11 cellular contexts compared by ENCODE assay signal in the genomic region with DNA sequence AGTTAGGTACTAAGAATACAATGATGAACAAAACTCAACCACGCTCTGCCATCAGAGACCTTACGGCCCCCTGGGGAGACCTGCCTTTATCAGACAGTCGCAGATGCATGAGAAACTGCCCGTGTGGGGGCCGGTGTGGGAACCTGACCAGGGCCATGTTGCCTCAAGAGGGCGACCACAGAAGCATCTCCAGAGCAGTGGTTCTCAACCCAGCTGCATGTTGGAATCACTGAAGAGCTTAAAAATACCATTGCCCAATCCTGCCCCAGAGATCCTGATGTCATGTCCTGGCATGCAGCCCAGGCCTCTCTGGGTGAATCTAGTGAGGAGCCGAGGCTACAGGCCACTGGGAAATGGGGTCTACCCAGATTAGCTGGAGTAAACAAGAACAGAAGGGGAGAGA.
DNase-seq lines count a peak whose midpoint lies in the region; ATAC-seq and TF ChIP-seq lines count a peak whose summit lies in the region.
"Had no signal": no experiment of that assay in that cellular context is flagged by ENCODE, and none has a peak within 500 bp of the region (broad histone marks: within the 10 kb centered on the region; RNA-seq: fewer than 3 reads in every experiment).

No MANE protein-coding gene starts in this region.

- POLR2A ChIA-PET in HEK293T (lab: Yijun Ruan, JAX), result no interaction called here

- peaks cover 48 to 68% of the 10 kb centered on the region in 2 donors for H3K4me1 Mint-ChIP-seq in natural killer cell treated with Interleukin-12 subunit alpha and Interleukin-12 subunit beta and Interleukin-15 and Interleukin-18, amount 100 ng/mL, for 72 hours (ENCODE audit: low read depth in 2 of 2)
- peaks cover 8% of the 10 kb centered on the region for H3K4me1 Mint-ChIP-seq in activated T-cell treated with anti-CD3 and anti-CD28 coated beads, Interleukin-2, amount 50 U/mL, for 72 hours (ENCODE audit: low read depth)

- in situ Hi-C loops in KBM-7 (cut with MboI; ENCODE audit: low pct_unique_long_range_greater_than_20kb, low sequenced_read_pairs), result no loop called here

- no peak overlapping the region for H3K4me3 Mint-ChIP-seq in natural killer cell treated with Interleukin-12 subunit alpha and Interleukin-12 subunit beta and Interleukin-15 and Interleukin-18, amount 100 ng/mL, for 72 hours
- no peak overlapping the region for H3K4me3 Mint-ChIP-seq in activated T-cell treated with anti-CD3 and anti-CD28 coated beads, Interleukin-2, amount 50 U/mL, for 72 hours

- CTCF ChIA-PET in HEK293T (lab: Yijun Ruan, JAX), result no interaction called here

- no peaks in the 10 kb centered on the region for H3K27me3 Mint-ChIP-seq in natural killer cell treated with Interleukin-12 subunit alpha and Interleukin-12 subunit beta and Interleukin-15 and Interleukin-18, amount 100 ng/mL, for 72 hours
- H3K27me3 Mint-ChIP-seq in activated T-cell treated with anti-CD3 and anti-CD28 coated beads, Interleukin-2, amount 50 U/mL, for 72 hours (ENCODE audit: low read depth), result no peaks in the 10 kb centered on the region

- no peaks in the 10 kb centered on the region for H3K36me3 Mint-ChIP-seq in natural killer cell treated with Interleukin-12 subunit alpha and Interleukin-12 subunit beta and Interleukin-15 and Interleukin-18, amount 100 ng/mL, for 72 hours
- no peaks in the 10 kb centered on the region for H3K36me3 Mint-ChIP-seq in activated T-cell treated with anti-CD3 and anti-CD28 coated beads, Interleukin-2, amount 50 U/mL, for 72 hours (ENCODE audit: insufficient read depth in 2 of 2)

- ATAC-seq in natural killer cell treated with Interleukin-12 subunit alpha and Interleukin-12 subunit beta and Interleukin-15 and Interleukin-18, amount 100 ng/mL, for 72 hours, result no peak
- no peak for ATAC-seq in activated T-cell treated with anti-CD3 and anti-CD28 coated beads, Interleukin-2, amount 50 U/mL, for 72 hours (replicated peaks in 1 of 2)

- DNase-seq in Daoy (ENCODE audit: low read depth) (peak; percentile 44), KBM-7 (peak; percentile 20), cerebellar cortex (ENCODE audit: low spot score) (peak; percentile 52), NCI-H2107 treated with DMSO at 0.1 percent for 48 hours (lab: John Stamatoyannopoulos, UW; ENCODE audit: unreplicated experiment) (no peak), HEK293T (ENCODE audit: extremely low spot score) (no peak)
- DNase-seq in natural killer cell treated with Interleukin-12 subunit alpha and Interleukin-12 subunit beta and Interleukin-15 and Interleukin-18, amount 100 ng/mL, for 72 hours (ENCODE audit: low spot score), result peak; percentile 50
- no peak for DNase-seq in activated T-cell treated with anti-CD3 and anti-CD28 coated beads, Interleukin-2, amount 50 U/mL, for 72 hours
- no peak for DNase-seq in stimulated activated CD4-positive, alpha-beta T cell treated with anti-CD3 and anti-CD28 coated beads, Interleukin-4, amount 100 ng/mL, for 4 hours
- DNase-seq: esophagus squamous epithelium, NCI-H2081 treated with DMSO at 0.1 percent for 48 hours, sigmoid colon had no signal

- H3K9me3 Mint-ChIP-seq in natural killer cell treated with Interleukin-12 subunit alpha and Interleukin-12 subunit beta and Interleukin-15 and Interleukin-18, amount 100 ng/mL, for 72 hours, result no peaks in the 10 kb centered on the region
- no peaks in the 10 kb centered on the region for H3K9me3 Mint-ChIP-seq in activated T-cell treated with anti-CD3 and anti-CD28 coated beads, Interleukin-2, amount 50 U/mL, for 72 hours

- peak overlapping the region in 1 of 2 donors; percentile 17 for H3K27ac Mint-ChIP-seq in natural killer cell treated with Interleukin-12 subunit alpha and Interleukin-12 subunit beta and Interleukin-15 and Interleukin-18, amount 100 ng/mL, for 72 hours
- no peak overlapping the region for H3K27ac Mint-ChIP-seq in activated T-cell treated with anti-CD3 and anti-CD28 coated beads, Interleukin-2, amount 50 U/mL, for 72 hours

TF ChIP-seq in HEK293T, 16 proteins besides CTCF, POLR2A, EP300 and RAD21:
- TF ChIP-seq PKNOX1 (IDR thresholded peaks at IDR 0.05), result no peak
- no peak for TF ChIP-seq SUZ12 (IDR thresholded peaks at IDR 0.05)
- no peak for TF ChIP-seq SP1 (IDR thresholded peaks at IDR 0.05)
- TF ChIP-seq LEF1 (IDR thresholded peaks at IDR 0.05; ENCODE audit: borderline replicate concordance), result no peak
- no peak for TF ChIP-seq ZNF384 (IDR thresholded peaks at IDR 0.05)
- TF ChIP-seq CTBP1 (IDR thresholded peaks at IDR 0.05; ENCODE audit: borderline replicate concordance), result no peak
- TF ChIP-seq FOXK2 (IDR thresholded peaks at IDR 0.05), result no peak
- TF ChIP-seq FOXA1 (IDR thresholded peaks at IDR 0.05), result no peak
- no peak for TF ChIP-seq BHLHE40 (IDR thresholded peaks at IDR 0.05; ENCODE audit: borderline replicate concordance)
- TF ChIP-seq FOXM1 (IDR thresholded peaks at IDR 0.05; ENCODE audit: borderline replicate concordance), result no peak
- no peak for TF ChIP-seq L3MBTL2 (conservative IDR thresholded peaks at IDR 0.05)
- TF ChIP-seq HDGF (IDR thresholded peaks at IDR 0.05; ENCODE audit: borderline replicate concordance), result no peak
- no peak for TF ChIP-seq NFRKB (IDR thresholded peaks at IDR 0.05)
- TF ChIP-seq ELF4 (IDR thresholded peaks at IDR 0.05), result no peak

Comparison
In these comparisons a context has a peak if more than half of its experiments do, and no peak if none do; other contexts are left out.
1. DNase-seq: peak in Daoy (single experiment), KBM-7 (single experiment), cerebellar cortex (single experiment) and natural killer cell treated with Interleukin-12 subunit alpha and Interleukin-12 subunit beta and Interleukin-15 and Interleukin-18, amount 100 ng/mL, for 72 hours (single experiment); none in activated T-cell treated with anti-CD3 and anti-CD28 coated beads, Interleukin-2, amount 50 U/mL, for 72 hours (0 of 2), stimulated activated CD4-positive, alpha-beta T cell treated with anti-CD3 and anti-CD28 coated beads, Interleukin-4, amount 100 ng/mL, for 4 hours (0 of 2), NCI-H2107 treated with DMSO at 0.1 percent for 48 hours (single experiment) and HEK293T (single experiment).